11 cellular contexts compared by ENCODE assay signal in the genomic region with DNA sequence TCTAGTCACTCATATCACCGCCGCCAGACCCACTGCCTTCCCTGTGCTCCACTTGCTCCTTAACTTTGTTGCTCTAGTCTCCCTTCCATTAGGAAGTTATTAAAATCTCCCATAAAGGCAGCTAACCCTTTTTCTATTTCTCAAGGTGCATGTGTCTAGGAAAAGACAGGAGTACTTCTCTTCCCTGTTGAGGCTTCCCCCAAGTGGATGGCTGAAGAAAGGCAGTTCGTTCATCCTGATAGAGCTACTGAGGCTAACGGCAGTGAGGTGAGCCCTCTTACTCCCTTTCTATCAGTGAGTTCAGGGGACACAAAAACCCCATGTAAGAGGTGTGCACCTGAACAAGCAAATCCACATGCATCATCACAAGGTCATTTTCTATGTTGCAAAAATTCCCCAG.
DNase-seq lines count a peak whose midpoint lies in the region; FAIRE-seq and TF ChIP-seq lines count a peak whose summit lies in the region.
"Had no signal": no experiment of that assay in that cellular context is flagged by ENCODE, and none has a peak within 500 bp of the region (broad histone marks: within the 10 kb centered on the region; RNA-seq: fewer than 3 reads in every experiment).

No MANE protein-coding gene starts in this region.

- no peak overlapping the region for H3K4me3 ChIP-seq in breast epithelium
- H3K4me3 ChIP-seq in H1 (ENCODE audit: extremely low read depth in 1 of 4, insufficient read depth in 2 of 4, low read depth in 3 of 4, low read length in 4 of 4) = no peak overlapping the region
- H3K4me3 ChIP-seq: adrenal gland had no signal

- intact Hi-C loops in MCF 10A (cut with micrococcal nuclease) = loop anchor here (1.0 kb wide), 2 partner anchors 180 to 508 kb away; no protein-coding TSS in a partner anchor
- intact Hi-C loops in breast epithelium (cut with DNase I; ENCODE audit: low total_unique reads) = no loop called here
- intact Hi-C loops in activated T-helper 2 cell treated with anti-CD3 and anti-CD28 coated beads, Interferon-gamma antibody, Interleukin-2, Interleukin-4, amounts not matched to agents 10 μg/mL and 5 μg/mL and 100 μg/mL, durations not matched to agents 14 hours and 24 hours and 36 hours (cut with micrococcal nuclease) = no loop called here

- H2BK120ac ChIP-seq in H1 (replicated peaks; ENCODE audit: low read depth, low read length) = no peak overlapping the region

- no peak overlapping the region for H3K4me3 Mint-ChIP-seq in MCF 10A (ENCODE audit: unreplicated experiment)
- no peak overlapping the region for H3K4me3 Mint-ChIP-seq in activated T-helper 2 cell treated with anti-CD3 and anti-CD28 coated beads, Interferon-gamma antibody, Interleukin-2, Interleukin-4, amounts not matched to agents 10 μg/mL and 5 μg/mL and 100 μg/mL, durations not matched to agents 14 hours and 24 hours and 36 hours (ENCODE audit: low read depth)
- H3K4me3 Mint-ChIP-seq: activated CD8-positive, alpha-beta memory T cell treated with anti-CD3 and anti-CD28 coated beads, Interleukin-2, amount 10 ng/mL, durations not matched to agents 7 days and 5 days; effector memory CD8-positive, alpha-beta T cell had no signal

- no peak overlapping the region for H4K5ac ChIP-seq in H1 (ENCODE audit: insufficient read length, low read depth, low read length)

- TF ChIP-seq EP300 in H1 (IDR thresholded peaks at IDR 0.05; ENCODE audit: borderline replicate concordance in 1 of 2, low read depth in 2 of 2, low read length in 2 of 2) = no peak

- no peak overlapping the region for H2AK5ac ChIP-seq in H1 (ENCODE audit: low read depth, low read length)

- no peaks in the 10 kb centered on the region for H3K36me3 Mint-ChIP-seq in MCF 10A (ENCODE audit: insufficient read depth, unreplicated experiment)
- no peaks in the 10 kb centered on the region for H3K36me3 Mint-ChIP-seq in activated T-helper 2 cell treated with anti-CD3 and anti-CD28 coated beads, Interferon-gamma antibody, Interleukin-2, Interleukin-4, amounts not matched to agents 10 μg/mL and 5 μg/mL and 100 μg/mL, durations not matched to agents 14 hours and 24 hours and 36 hours (ENCODE audit: low read depth)
- H3K36me3 Mint-ChIP-seq: activated CD8-positive, alpha-beta memory T cell treated with anti-CD3 and anti-CD28 coated beads, Interleukin-2, amount 10 ng/mL, durations not matched to agents 7 days and 5 days had no signal

- no peak overlapping the region for H4K8ac ChIP-seq in H1 (ENCODE audit: extremely low read depth, insufficient read depth, low read length)

- CTCF ChIA-PET in MCF 10A (lab: Yijun Ruan, JAX) = interaction anchor here (0.7 to 2.3 kb wide), 17 partner anchors 9 to 1866 kb away, joined by 3 to 8 read pairs (median 4); no protein-coding TSS in a partner anchor
- CTCF ChIA-PET in H1 (lab: Charles Lee; ENCODE audit: partially characterized antibody) = interaction anchor here (0.7 to 2.0 kb wide), 20 partner anchors 9 to 832 kb away, joined by 3 to 9 read pairs (median 3); no protein-coding TSS in a partner anchor

- no peak overlapping the region for H2BK12ac ChIP-seq in H1 (ENCODE audit: low read depth, low read length)

- no peak overlapping the region for H2BK5ac ChIP-seq in H1 (ENCODE audit: low read depth, low read length)

- H3K9me3 ChIP-seq in breast epithelium (no peaks in the 10 kb centered on the region), H1 (ENCODE audit: insufficient read depth in 2 of 2, low read depth in 1 of 2, low read length in 1 of 2) (no peaks in the 10 kb centered on the region)
- H3K9me3 ChIP-seq: adrenal gland had no signal

- H3K79me2 ChIP-seq in H1 (ENCODE audit: control insufficient read depth in 1 of 2, insufficient read depth in 2 of 2, low read length in 2 of 2) = no peaks in the 10 kb centered on the region

- H3K4ac ChIP-seq in H1 (replicated peaks; ENCODE audit: insufficient read length, low read depth, low read length) = no peak overlapping the region

- H2BK15ac ChIP-seq in H1 (ENCODE audit: low read length) = no peak overlapping the region

- H3K79me1 ChIP-seq in H1 (ENCODE audit: low read depth, low read length) = no peaks in the 10 kb centered on the region

- no peak overlapping the region for H3K18ac ChIP-seq in H1 (ENCODE audit: extremely low read depth, low read length)

- H3K23me2 ChIP-seq in H1 (ENCODE audit: low read depth, low read length) = no peaks in the 10 kb centered on the region; the same call in 1 of the 2 replicates

- no TSS peak for BruUV-seq in MCF 10A (replicated peaks; lab: Mats Ljungman, UMichigan)

- H3K36me3 ChIP-seq in breast epithelium (no peaks in the 10 kb centered on the region), H1 (ENCODE audit: control insufficient read depth in 2 of 4, insufficient read depth in 4 of 4, low read length in 3 of 4) (no peaks in the 10 kb centered on the region)
- H3K36me3 ChIP-seq: adrenal gland had no signal

- peaks cover 11% of the 10 kb centered on the region for H3K4me1 Mint-ChIP-seq in MCF 10A (ENCODE audit: insufficient read depth, unreplicated experiment)
- no peaks in the 10 kb centered on the region for H3K4me1 Mint-ChIP-seq in activated T-helper 2 cell treated with anti-CD3 and anti-CD28 coated beads, Interferon-gamma antibody, Interleukin-2, Interleukin-4, amounts not matched to agents 10 μg/mL and 5 μg/mL and 100 μg/mL, durations not matched to agents 14 hours and 24 hours and 36 hours (ENCODE audit: low read depth)
- H3K4me1 Mint-ChIP-seq: activated CD8-positive, alpha-beta memory T cell treated with anti-CD3 and anti-CD28 coated beads, Interleukin-2, amount 10 ng/mL, durations not matched to agents 7 days and 5 days had no signal

- no peak overlapping the region for H3K9ac ChIP-seq in H1 (replicated peaks in 1 of 4; ENCODE audit: extremely low read depth in 1 of 4, low read depth in 3 of 4, low read length in 3 of 4)

- no peak overlapping the region for H3K4me2 ChIP-seq in H1 (ENCODE audit: insufficient read depth in 1 of 2, low read depth in 2 of 2, low read length in 2 of 2)

- H3K4me1 ChIP-seq in breast epithelium (no peaks in the 10 kb centered on the region), H1 (replicated peaks in 1 of 4; ENCODE audit: control insufficient read depth in 3 of 4, insufficient read depth in 4 of 4, low read length in 3 of 4) (peaks cover 0 to 2% (median under 1%) of the 10 kb centered on the region in 4 experiments; a peak in 1 of 7 replicates)
- H3K4me1 ChIP-seq: adrenal gland had no signal

- POLR2A ChIA-PET in MCF 10A (lab: Yijun Ruan, JAX) (interaction anchor here (0.6 to 0.7 kb wide), 2 partner anchors 73 to 235 kb away, joined by 4 to 5 read pairs; no protein-coding TSS in a partner anchor), H1 (lab: Charles Lee; ENCODE audit: partially characterized antibody) (interaction anchor here (0.6 kb wide), 1 partner anchor 36 kb away, joined by 3 read pairs; no protein-coding TSS in a partner anchor)

- peak; percentile 88 for FAIRE-seq in H1 (lab: Jason Lieb, UNC)

- H3K56ac ChIP-seq in H1 (replicated peaks; ENCODE audit: insufficient read length, low read depth, low read length) = no peak overlapping the region

- no peak overlapping the region for H3K14ac ChIP-seq in H1 (ENCODE audit: insufficient read length)

- no peaks in the 10 kb centered on the region for H3K9me3 Mint-ChIP-seq in MCF 10A (ENCODE audit: unreplicated experiment)
- H3K9me3 Mint-ChIP-seq in activated T-helper 2 cell treated with anti-CD3 and anti-CD28 coated beads, Interferon-gamma antibody, Interleukin-2, Interleukin-4, amounts not matched to agents 10 μg/mL and 5 μg/mL and 100 μg/mL, durations not matched to agents 14 hours and 24 hours and 36 hours = no peaks in the 10 kb centered on the region

- WGBS in H1 (ENCODE audit: extremely low coverage in 1 of 2, insufficient coverage in 1 of 2, insufficient read length in 1 of 2, insufficient replicate concordance in 2 of 2, low coverage in 1 of 2, low lambda C conversion rate in 2 of 2, missing lambda C conversion rate in 1 of 2), 2 experiments = 75% methylated on average over 4 of the region's 4 CpGs; no CpG with 5 or more reads in 1 of the 2 experiments

- H4K91ac ChIP-seq in H1 (replicated peaks; ENCODE audit: insufficient read length, low read length) = no peak overlapping the region

- peak overlapping the region; percentile 92 for H2AFZ ChIP-seq in H1 (ENCODE audit: low read length)

- no peak overlapping the region for H3K27ac ChIP-seq in breast epithelium
- H3K27ac ChIP-seq in H1 (ENCODE audit: low read depth, low read length) = no peak overlapping the region
- H3K27ac ChIP-seq: adrenal gland had no signal

- no peak overlapping the region for H2BK20ac ChIP-seq in H1 (ENCODE audit: low read length)

- H3K23ac ChIP-seq in H1 (ENCODE audit: insufficient read length) = no peak overlapping the region

- H3K27me3 ChIP-seq in breast epithelium (no peaks in the 10 kb centered on the region), H1 (replicated peaks in 1 of 4; ENCODE audit: control insufficient read depth in 3 of 4, extremely low read depth in 1 of 4, insufficient read depth in 3 of 4, low read length in 3 of 4) (no peaks in the 10 kb centered on the region)
- H3K27me3 ChIP-seq: adrenal gland had no signal

- TF ChIP-seq POLR2A in breast epithelium (IDR thresholded peaks at IDR 0.05) (no peak), H1 (IDR thresholded peaks at IDR 0.05; ENCODE audit: control extremely low read depth in 1 of 2, low read depth in 2 of 2, low read length in 2 of 2) (no peak)

- no peaks in the 10 kb centered on the region for H4K20me1 ChIP-seq in H1 (replicated peaks in 1 of 2; ENCODE audit: control insufficient read depth in 1 of 2, insufficient read depth in 2 of 2, low read length in 2 of 2)

- TF ChIP-seq CTCF in MCF 10A (IDR thresholded peaks at IDR 0.05; ENCODE audit: unreplicated experiment) (peak; percentile 32), breast epithelium (IDR thresholded peaks at IDR 0.05) (no peak), H1 (IDR thresholded peaks at IDR 0.05; ENCODE audit: control extremely low read depth in 1 of 3, insufficient read depth in 1 of 3, low read depth in 1 of 3, low read length in 3 of 3) (peak; percentile 24 to 69 (median 46))

- peak; percentile 75 to 77 for TF ChIP-seq RAD21 in H1 (IDR thresholded peaks at IDR 0.05 in 1 of 2, conservative IDR thresholded peaks at IDR 0.05 in 1 of 2; ENCODE audit: low read depth in 2 of 2, low read length in 2 of 2)

- DNase-seq in MCF 10A (ENCODE audit: unreplicated experiment) (peak; percentile 45), breast epithelium (ENCODE audit: low spot score in 2 of 2) (no peak), M059J (ENCODE audit: low read depth) (peak; percentile 24), H1 (ENCODE audit: low read depth in 1 of 2, low spot score in 2 of 2) (no peak), SKM-1 (lab: John Stamatoyannopoulos, UW; ENCODE audit: unreplicated experiment) (no peak), NCI-H2227 (lab: John Stamatoyannopoulos, UW; ENCODE audit: unreplicated experiment) (no peak)
- no peak for DNase-seq in activated T-helper 2 cell treated with anti-CD3 and anti-CD28 coated beads, Interferon-gamma antibody, Interleukin-2, Interleukin-4, amounts not matched to agents 10 μg/mL and 5 μg/mL and 100 μg/mL, durations not matched to agents 14 hours and 24 hours and 36 hours (ENCODE audit: low spot score)
- DNase-seq in stimulated activated CD4-positive, alpha-beta T cell treated with anti-CD3 and anti-CD28 coated beads, Interleukin-12 subunit alpha, Interleukin-12 subunit beta, amount 100 ng/mL, for 4 hours = no peak
- DNase-seq: activated CD8-positive, alpha-beta memory T cell treated with anti-CD3 and anti-CD28 coated beads, Interleukin-2, amount 10 ng/mL, durations not matched to agents 7 days and 5 days; adrenal gland; effector memory CD8-positive, alpha-beta T cell had no signal

- H3K27me3 Mint-ChIP-seq in MCF 10A (ENCODE audit: insufficient read depth, unreplicated experiment) = no peaks in the 10 kb centered on the region
- H3K27me3 Mint-ChIP-seq in activated T-helper 2 cell treated with anti-CD3 and anti-CD28 coated beads, Interferon-gamma antibody, Interleukin-2, Interleukin-4, amounts not matched to agents 10 μg/mL and 5 μg/mL and 100 μg/mL, durations not matched to agents 14 hours and 24 hours and 36 hours (ENCODE audit: low read depth) = no peaks in the 10 kb centered on the region
- H3K27me3 Mint-ChIP-seq: activated CD8-positive, alpha-beta memory T cell treated with anti-CD3 and anti-CD28 coated beads, Interleukin-2, amount 10 ng/mL, durations not matched to agents 7 days and 5 days; effector memory CD8-positive, alpha-beta T cell had no signal

- no peak overlapping the region for H3K27ac Mint-ChIP-seq in MCF 10A (ENCODE audit: low read depth, unreplicated experiment)
- no peak overlapping the region for H3K27ac Mint-ChIP-seq in activated T-helper 2 cell treated with anti-CD3 and anti-CD28 coated beads, Interferon-gamma antibody, Interleukin-2, Interleukin-4, amounts not matched to agents 10 μg/mL and 5 μg/mL and 100 μg/mL, durations not matched to agents 14 hours and 24 hours and 36 hours
- H3K27ac Mint-ChIP-seq: activated CD8-positive, alpha-beta memory T cell treated with anti-CD3 and anti-CD28 coated beads, Interleukin-2, amount 10 ng/mL, durations not matched to agents 7 days and 5 days; effector memory CD8-positive, alpha-beta T cell had no signal

Comparison
In these comparisons a context has a peak if more than half of its experiments do, and no peak if none do; other contexts are left out.
1. DNase-seq: peak in MCF 10A (single experiment) and M059J (single experiment); none in breast epithelium (0 of 2), H1 (0 of 2), SKM-1 (single experiment), activated T-helper 2 cell treated with anti-CD3 and anti-CD28 coated beads, Interferon-gamma antibody, Interleukin-2, Interleukin-4, amounts not matched to agents 10 μg/mL and 5 μg/mL and 100 μg/mL, durations not matched to agents 14 hours and 24 hours and 36 hours (single experiment), stimulated activated CD4-positive, alpha-beta T cell treated with anti-CD3 and anti-CD28 coated beads, Interleukin-12 subunit alpha, Interleukin-12 subunit beta, amount 100 ng/mL, for 4 hours (single experiment) and NCI-H2227 (single experiment).
2. CTCF ChIP-seq: peak in MCF 10A (single experiment) and H1 (3 of 3); none in breast epithelium (0 of 3).